In the genomic region with DNA sequence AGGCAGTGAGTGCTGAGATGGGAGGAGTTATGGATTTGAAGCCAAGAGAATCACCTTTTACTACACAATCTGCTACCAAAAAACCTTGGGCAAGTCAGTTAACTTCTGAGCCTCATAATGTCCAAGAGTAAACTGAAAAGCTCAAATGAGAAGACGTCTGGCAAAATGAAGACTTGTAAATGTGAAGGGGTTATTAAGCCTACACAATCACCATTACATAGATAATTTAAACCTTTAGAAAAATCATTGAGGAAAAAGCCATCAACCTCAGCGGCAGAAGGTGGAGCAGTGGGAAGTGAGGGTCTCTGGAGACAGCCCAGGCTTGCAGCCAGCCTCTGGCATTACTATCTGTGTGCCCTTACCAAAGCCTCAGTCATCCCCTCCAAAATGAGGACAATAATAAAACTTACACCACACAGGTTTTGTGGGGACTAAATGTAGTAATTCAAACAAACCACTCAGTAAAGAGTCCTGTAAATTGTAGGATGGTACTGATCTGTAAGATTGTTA, we compare ENCODE assay signal across 25 cellular contexts. TPM values are rescaled to one million over a fixed set of nuclear protein-coding genes. Genes with fewer than 3 reads are reported as not detected.
"Had no signal": no experiment of that assay in that cellular context is flagged by ENCODE, and none has a peak within 500 bp of the region (broad histone marks: within the 10 kb centered on the region; RNA-seq: fewer than 3 reads in every experiment).

No MANE protein-coding gene starts in this region.

- H3K4me3 Mint-ChIP-seq: activated CD8-positive, alpha-beta T cell treated with anti-CD3 and anti-CD28 coated beads, Interleukin-2, amount 10 ng/mL, durations not matched to agents 7 days and 5 days; activated naive CD8-positive, alpha-beta T cell treated with anti-CD3 and anti-CD28 coated beads, Interleukin-2, amount 10 ng/mL, durations not matched to agents 7 days and 5 days; T-helper 17 cell; WTC11 had no signal

- H3K9me3 Mint-ChIP-seq: activated naive CD8-positive, alpha-beta T cell treated with anti-CD3 and anti-CD28 coated beads, Interleukin-2, amount 10 ng/mL, durations not matched to agents 7 days and 5 days; WTC11 had no signal

- H3K4me1 Mint-ChIP-seq: activated naive CD8-positive, alpha-beta T cell treated with anti-CD3 and anti-CD28 coated beads, Interleukin-2, amount 10 ng/mL, durations not matched to agents 7 days and 5 days had no signal

- ATAC-seq: activated CD8-positive, alpha-beta T cell treated with anti-CD3 and anti-CD28 coated beads, Interleukin-2, amount 10 ng/mL, durations not matched to agents 7 days and 5 days; T-helper 17 cell; WTC11 had no signal

- H3K27ac ChIP-seq: adrenal gland, breast epithelium had no signal

- H3K9me3 ChIP-seq: adrenal gland, breast epithelium had no signal

- H3K27ac Mint-ChIP-seq: activated CD8-positive, alpha-beta T cell treated with anti-CD3 and anti-CD28 coated beads, Interleukin-2, amount 10 ng/mL, durations not matched to agents 7 days and 5 days; activated naive CD8-positive, alpha-beta T cell treated with anti-CD3 and anti-CD28 coated beads, Interleukin-2, amount 10 ng/mL, durations not matched to agents 7 days and 5 days; T-helper 17 cell; WTC11 had no signal

- H3K36me3 Mint-ChIP-seq: activated naive CD8-positive, alpha-beta T cell treated with anti-CD3 and anti-CD28 coated beads, Interleukin-2, amount 10 ng/mL, durations not matched to agents 7 days and 5 days; WTC11 had no signal

- DNase-seq: activated CD4-positive, alpha-beta T cell treated with anti-CD3 and anti-CD28 coated beads for 48 hours; activated CD4-positive, alpha-beta T cell treated with anti-CD3 and anti-CD28 coated beads, Interleukin-2, amount 50 U/mL, for 4 hours; activated CD4-positive, CD25-positive, alpha-beta regulatory T cell treated with anti-CD3 and anti-CD28 coated beads, Interleukin-2, amount 50 U/mL, for 72 hours; activated CD8-positive, alpha-beta memory T cell treated with anti-CD3 and anti-CD28 coated beads, Interleukin-2, amount 50 U/mL, for 48 hours; activated CD8-positive, alpha-beta T cell treated with anti-CD3 and anti-CD28 coated beads, Interleukin-2, amount 10 ng/mL, durations not matched to agents 7 days and 5 days; activated naive CD4-positive, alpha-beta T cell treated with anti-CD3 and anti-CD28 coated beads, Interleukin-2, amount 50 U/mL, for 16 hours; activated naive CD8-positive, alpha-beta T cell treated with anti-CD3 and anti-CD28 coated beads, Interleukin-2, amount 10 ng/mL, durations not matched to agents 7 days and 5 days; activated T-cell treated with anti-CD3 and anti-CD28 coated beads, Interleukin-2, amount 50 U/mL, for 1 hour; adrenal gland; anterior cingulate cortex; KG1; NCI-H1048; NCI-H146; NCI-H2029; NCI-H526; NCI-H82; SIG-M5; T-helper 17 cell; T-helper 9 cell had no signal

RNA-seq across cellular contexts. Expression of gene CCDC175, which starts 50.5 kb away (rescaled TPM):
- total RNA-seq: activated CD8-positive, alpha-beta T cell treated with anti-CD3 and anti-CD28 coated beads, Interleukin-2, amount 10 ng/mL, durations not matched to agents 7 days and 5 days; activated naive CD8-positive, alpha-beta T cell treated with anti-CD3 and anti-CD28 coated beads, Interleukin-2, amount 10 ng/mL, durations not matched to agents 7 days and 5 days; LHCN-M2; M059J; OCI-LY7; RPMI7951; WTC11 had no signal
